Comparison of ENCODE assay signal across 28 cellular contexts in the genomic region with DNA sequence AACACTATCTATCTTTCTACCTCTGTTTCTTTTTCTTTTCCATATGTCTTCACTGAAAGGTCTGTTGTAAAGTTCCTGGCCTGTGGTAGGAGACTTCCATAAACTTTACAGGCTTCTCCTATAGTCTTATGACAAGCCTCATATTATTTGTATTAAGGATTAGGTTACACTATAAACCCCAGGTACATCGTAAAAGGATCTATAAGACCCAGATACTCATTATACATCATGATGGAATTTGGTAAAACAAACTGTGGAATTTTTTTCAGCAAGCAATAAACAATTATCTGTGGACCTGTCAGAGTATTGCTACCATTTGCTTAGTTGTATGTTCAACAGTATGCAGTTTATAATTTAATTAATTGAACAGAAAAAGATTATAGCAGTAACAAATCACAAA. TPM values are rescaled to one million over a fixed set of nuclear protein-coding genes. Genes with fewer than 3 reads are reported as not detected.
DNase-seq lines count a peak whose midpoint lies in the region; ATAC-seq and TF ChIP-seq lines count a peak whose summit lies in the region.
"Had no signal": no experiment of that assay in that cellular context is flagged by ENCODE, and none has a peak within 500 bp of the region (broad histone marks: within the 10 kb centered on the region; RNA-seq: fewer than 3 reads in every experiment).

No MANE protein-coding gene starts in this region.

- no peaks in the 10 kb centered on the region for H3K27me3 Mint-ChIP-seq in progenitor cell of endocrine pancreas
- H3K27me3 Mint-ChIP-seq: CD4-positive, alpha-beta T cell had no signal

- POLR2A ChIA-PET in HEK293 (lab: Yijun Ruan, JAX) = no interaction called here

- CTCF ChIA-PET in HEK293 (lab: Yijun Ruan, JAX) = no interaction called here

- TF ChIP-seq CTCF in HEK293 (tag by site-specific recombination; IDR thresholded peaks at IDR 0.05) (no peak), LNCaP clone FGC (IDR thresholded peaks at IDR 0.05; ENCODE audit: control insufficient read depth, extremely low read depth, insufficient read depth) (no peak), VCaP (conservative IDR thresholded peaks at IDR 0.05) (no peak), progenitor cell of endocrine pancreas (IDR thresholded peaks at IDR 0.05; ENCODE audit: unreplicated experiment) (no peak)

- no peaks in the 10 kb centered on the region for H3K9me3 ChIP-seq in HEK293 (ENCODE audit: control insufficient read depth, insufficient read depth, low read depth, low read length)
- H3K9me3 ChIP-seq: A549; BLaER1 treated with 17β-estradiol and CSF1 and Interleukin-3, amounts not matched to agents 10 nM and 100 nM; Caco-2 had no signal

- ATAC-seq in GM21825 (IDR thresholded peaks at IDR 0.05; ENCODE audit: unreplicated experiment) (no peak), GM18867 (IDR thresholded peaks at IDR 0.05; ENCODE audit: unreplicated experiment) (no peak)
- ATAC-seq: A549; CD8-positive, alpha-beta T cell; GM12878 had no signal

- H3K36me3 ChIP-seq in HEK293 (ENCODE audit: control insufficient read depth in 2 of 2, insufficient read depth in 1 of 2, low read length in 2 of 2) = no peaks in the 10 kb centered on the region
- H3K36me3 ChIP-seq: BLaER1 treated with 17β-estradiol and CSF1 and Interleukin-3, amounts not matched to agents 10 nM and 100 nM had no signal

- H3K4me1 Mint-ChIP-seq in progenitor cell of endocrine pancreas (ENCODE audit: low read depth) = peaks cover 58% of the 10 kb centered on the region
- H3K4me1 Mint-ChIP-seq: B cell had no signal

- peak overlapping the region; percentile 46 for H3K27ac Mint-ChIP-seq in progenitor cell of endocrine pancreas
- H3K27ac Mint-ChIP-seq: B cell; CD4-positive, alpha-beta T cell; CD8-positive, alpha-beta T cell had no signal

- no peak overlapping the region for H3K4me3 ChIP-seq in HEK293 (ENCODE audit: low read depth, low read length)
- H3K4me3 ChIP-seq in LNCaP clone FGC (ENCODE audit: low read depth, low read length) = no peak overlapping the region
- H3K4me3 ChIP-seq: A549; BLaER1 treated with 17β-estradiol and CSF1 and Interleukin-3, amounts not matched to agents 10 nM and 100 nM; GM12878 had no signal

- H3K27ac ChIP-seq in HEK293 (ENCODE audit: extremely low read depth, low read depth, low read length) (no peak overlapping the region), VCaP (peak overlapping the region; percentile 7; the same call in 1 of the 2 replicates)
- H3K27ac ChIP-seq: 22Rv1; A549; BLaER1 treated with 17β-estradiol and CSF1 and Interleukin-3, amounts not matched to agents 10 nM and 100 nM; C4-2B had no signal

- no peaks in the 10 kb centered on the region for H3K9me3 Mint-ChIP-seq in progenitor cell of endocrine pancreas (ENCODE audit: low read depth)
- H3K9me3 Mint-ChIP-seq: CD4-positive, alpha-beta T cell; CD8-positive, alpha-beta T cell had no signal

- peaks cover 12% of the 10 kb centered on the region for H3K36me3 Mint-ChIP-seq in progenitor cell of endocrine pancreas (ENCODE audit: insufficient read depth)
- H3K36me3 Mint-ChIP-seq: CD8-positive, alpha-beta T cell had no signal

- DNase-seq in LNCaP clone FGC (ENCODE audit: low read depth) (peak; percentile 88), progenitor cell of endocrine pancreas (ENCODE audit: low spot score, unreplicated experiment) (no peak), ureter (ENCODE audit: low spot score) (no peak)
- DNase-seq: AML-193; Caco-2; Calu3; CD4-positive, alpha-beta T cell; CD8-positive, alpha-beta T cell; DMS 273 treated with DMSO at 0.1 percent for 48 hours; DMS153; DMS53; DMS79; DND-41; EL; GDM1 had no signal

- H3K4me3 Mint-ChIP-seq in progenitor cell of endocrine pancreas (ENCODE audit: low read depth) = no peak overlapping the region
- H3K4me3 Mint-ChIP-seq: B cell; CD4-positive, alpha-beta T cell; CD8-positive, alpha-beta T cell had no signal

- peaks cover 26% of the 10 kb centered on the region for H3K4me1 ChIP-seq in HEK293 (ENCODE audit: control insufficient read depth, insufficient read depth, low read length)
- H3K4me1 ChIP-seq: A549 had no signal

TF ChIP-seq in HEK293, 187 proteins besides CTCF, POLR2A, EP300 and RAD21 (continues in another document):
- 0 out of 2 replicates have a peak, but pooled peaks have one; percentile 34 for TF ChIP-seq MZF1 (tag by site-specific recombination; IDR thresholded peaks at IDR 0.05; ENCODE audit: borderline replicate concordance)
- peak; percentile 95 for TF ChIP-seq ZNF843 (tag by site-specific recombination; IDR thresholded peaks at IDR 0.05)
- TF ChIP-seq ZNF394 (tag by site-specific recombination; IDR thresholded peaks at IDR 0.05; ENCODE audit: borderline replicate concordance) = peak; percentile 43; the same call in 1 of the 2 replicates
- peak; percentile 27; the same call in 1 of the 2 replicates for TF ChIP-seq ZNF350 (tag by site-specific recombination; IDR thresholded peaks at IDR 0.05)
- no peak for TF ChIP-seq ZNF146 (tag by site-specific recombination; IDR thresholded peaks at IDR 0.05)
- peak; percentile 71 for TF ChIP-seq ZXDB (tag by site-specific recombination; IDR thresholded peaks at IDR 0.05)
- TF ChIP-seq ZNF184 (tag by site-specific recombination; IDR thresholded peaks at IDR 0.05) = no peak
- peak; percentile 84 for TF ChIP-seq HOXD13 (CRISPR knock-in tag; IDR thresholded peaks at IDR 0.05; ENCODE audit: borderline replicate concordance)
- TF ChIP-seq KLF8 (tag by site-specific recombination; IDR thresholded peaks at IDR 0.05) = peak; percentile 76
- no peak; the same call in 1 of the 2 replicates for TF ChIP-seq ZNF10 (tag by site-specific recombination; IDR thresholded peaks at IDR 0.05)
- peak; percentile 42; the same call in 1 of the 2 replicates for TF ChIP-seq ZNF629 (tag by site-specific recombination; IDR thresholded peaks at IDR 0.05)
- TF ChIP-seq ZNF433 (tag by site-specific recombination; IDR thresholded peaks at IDR 0.05; ENCODE audit: low read depth) = no peak
- no peak for TF ChIP-seq ZNF626 (tag by site-specific recombination; IDR thresholded peaks at IDR 0.05)
- no peak for TF ChIP-seq ZNF16 (tag by site-specific recombination; IDR thresholded peaks at IDR 0.05; ENCODE audit: low read depth)
- no peak for TF ChIP-seq ZEB2 (tag by site-specific recombination; IDR thresholded peaks at IDR 0.05)
- 0 out of 2 replicates have a peak, but pooled peaks have one; percentile 13 for TF ChIP-seq ZNF302 (tag by site-specific recombination; IDR thresholded peaks at IDR 0.05; ENCODE audit: low read depth)
- no peak for TF ChIP-seq ZNF114 (tag by site-specific recombination; IDR thresholded peaks at IDR 0.05)
- TF ChIP-seq BCL11A (tag by site-specific recombination; IDR thresholded peaks at IDR 0.05; ENCODE audit: low read depth) = no peak
- TF ChIP-seq WT1 (tag by site-specific recombination; IDR thresholded peaks at IDR 0.05) = no peak
- no peak for TF ChIP-seq GLI2 (tag by site-specific recombination; IDR thresholded peaks at IDR 0.05; ENCODE audit: borderline replicate concordance, low read depth)
- TF ChIP-seq MEIS1 (CRISPR knock-in tag; IDR thresholded peaks at IDR 0.05; ENCODE audit: borderline replicate concordance) = no peak
- TF ChIP-seq, protein P1, sequence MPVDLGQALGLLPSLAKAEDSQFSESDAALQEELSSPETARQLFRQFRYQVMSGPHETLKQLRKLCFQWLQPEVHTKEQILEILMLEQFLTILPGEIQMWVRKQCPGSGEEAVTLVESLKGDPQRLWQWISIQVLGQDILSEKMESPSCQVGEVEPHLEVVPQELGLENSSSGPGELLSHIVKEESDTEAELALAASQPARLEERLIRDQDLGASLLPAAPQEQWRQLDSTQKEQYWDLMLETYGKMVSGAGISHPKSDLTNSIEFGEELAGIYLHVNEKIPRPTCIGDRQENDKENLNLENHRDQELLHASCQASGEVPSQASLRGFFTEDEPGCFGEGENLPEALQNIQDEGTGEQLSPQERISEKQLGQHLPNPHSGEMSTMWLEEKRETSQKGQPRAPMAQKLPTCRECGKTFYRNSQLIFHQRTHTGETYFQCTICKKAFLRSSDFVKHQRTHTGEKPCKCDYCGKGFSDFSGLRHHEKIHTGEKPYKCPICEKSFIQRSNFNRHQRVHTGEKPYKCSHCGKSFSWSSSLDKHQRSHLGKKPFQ (tag by site-specific recombination; IDR thresholded peaks at IDR 0.05) = 0 out of 2 replicates have a peak, but pooled peaks have one; percentile 50
- TF ChIP-seq OSR2 (tag by site-specific recombination; IDR thresholded peaks at IDR 0.05) = peak; percentile 81; the same call in 1 of the 2 replicates
- TF ChIP-seq ZNF701 (tag by site-specific recombination; IDR thresholded peaks at IDR 0.05) = no peak
- TF ChIP-seq BCL11B (tag by site-specific recombination; IDR thresholded peaks at IDR 0.05; ENCODE audit: low read depth) = peak; percentile 59; the same call in 1 of the 2 replicates
- TF ChIP-seq ZBTB7A (tag by site-specific recombination; IDR thresholded peaks at IDR 0.05; ENCODE audit: low read depth) = no peak
- TF ChIP-seq, protein P2, sequence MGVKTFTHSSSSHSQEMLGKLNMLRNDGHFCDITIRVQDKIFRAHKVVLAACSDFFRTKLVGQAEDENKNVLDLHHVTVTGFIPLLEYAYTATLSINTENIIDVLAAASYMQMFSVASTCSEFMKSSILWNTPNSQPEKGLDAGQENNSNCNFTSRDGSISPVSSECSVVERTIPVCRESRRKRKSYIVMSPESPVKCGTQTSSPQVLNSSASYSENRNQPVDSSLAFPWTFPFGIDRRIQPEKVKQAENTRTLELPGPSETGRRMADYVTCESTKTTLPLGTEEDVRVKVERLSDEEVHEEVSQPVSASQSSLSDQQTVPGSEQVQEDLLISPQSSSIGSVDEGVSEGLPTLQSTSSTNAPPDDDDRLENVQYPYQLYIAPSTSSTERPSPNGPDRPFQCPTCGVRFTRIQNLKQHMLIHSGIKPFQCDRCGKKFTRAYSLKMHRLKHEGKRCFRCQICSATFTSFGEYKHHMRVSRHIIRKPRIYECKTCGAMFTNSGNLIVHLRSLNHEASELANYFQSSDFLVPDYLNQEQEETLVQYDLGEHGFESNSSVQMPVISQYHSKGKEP (tag by site-specific recombination; IDR thresholded peaks at IDR 0.05) = peak; percentile 69; the same call in 1 of the 2 replicates
- 0 out of 2 replicates have a peak, but pooled peaks have one; percentile 29 for TF ChIP-seq KLF16 (tag by site-specific recombination; IDR thresholded peaks at IDR 0.05)
- 0 out of 2 replicates have a peak, but pooled peaks have one; percentile 59 for TF ChIP-seq ZSCAN30 (tag by site-specific recombination; IDR thresholded peaks at IDR 0.05)

RNA-seq across cellular contexts. Expression of a gene that starts 55.5 kb away (rescaled TPM):
- total RNA-seq in progenitor cell of endocrine pancreas = 28.7 and 34.2 TPM in 2 replicates
- total RNA-seq in ureter = not detected
- total RNA-seq: A172; B cell; Calu3; CD4-positive, alpha-beta T cell; CD8-positive, alpha-beta T cell; Daoy; G401; GM12878 had no signal

Comparison
In these comparisons a context has a peak if more than half of its experiments do, and no peak if none do; other contexts are left out.
1. RNA of a gene that starts 55.5 kb away (total RNA-seq): 28.7 to 34.2 TPM in progenitor cell of endocrine pancreas; not detected in ureter (single experiment); every median in the first group is over 10 times any median in the second.